25 cellular contexts compared by ENCODE assay signal in the genomic region with DNA sequence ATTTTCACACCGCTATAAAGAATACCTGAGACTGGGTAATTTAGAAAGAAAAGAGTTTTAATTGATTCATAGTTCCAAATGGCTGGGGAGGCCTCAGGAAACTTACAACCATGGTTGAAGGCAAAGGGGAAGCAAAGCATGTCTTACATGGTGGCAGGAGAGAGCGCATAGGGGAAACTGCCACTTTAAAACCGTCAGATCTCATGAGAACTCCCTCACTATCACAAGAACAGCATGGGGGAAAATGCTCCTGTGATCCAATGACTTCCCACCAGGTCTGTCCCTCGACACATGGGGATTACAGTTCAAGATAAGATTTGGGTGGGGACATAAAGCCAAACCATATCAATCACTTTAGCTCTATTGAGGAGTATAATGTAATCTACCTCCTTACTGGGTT. TPM values are rescaled to one million over a fixed set of nuclear protein-coding genes. Genes with fewer than 3 reads are reported as not detected.
"Had no signal": no experiment of that assay in that cellular context is flagged by ENCODE, and none has a peak within 500 bp of the region (broad histone marks: within the 10 kb centered on the region; RNA-seq: fewer than 3 reads in every experiment).

No MANE protein-coding gene starts in this region.

- H3K27me3 ChIP-seq: gastrocnemius medialis, ovary, tibial nerve, upper lobe of left lung had no signal

- H3K4me1 Mint-ChIP-seq: nephron progenitor cell had no signal

- H3K27ac Mint-ChIP-seq: effector memory CD8-positive, alpha-beta T cell; naive thymus-derived CD8-positive, alpha-beta T cell; nephron progenitor cell; stimulated activated naive B cell treated with anti-CD40 and anti-IgM and Interleukin-4, amounts not matched to agents 10 μg/mL and 1 μg/mL and 100 μg/mL, for 72 hours; stimulated activated naive CD8-positive, alpha-beta T cell treated with anti-CD3 and anti-CD28 coated beads, Interleukin-15, Interleukin-2, amounts not matched to agents 100 ng/mL and 50 ng/mL, for 24 hours had no signal

- ATAC-seq: effector memory CD8-positive, alpha-beta T cell; esophagus mucosa; gastrocnemius medialis; naive thymus-derived CD8-positive, alpha-beta T cell; psoas muscle; right cardiac atrium; stimulated activated naive B cell treated with anti-CD40 and anti-IgM and Interleukin-4, amounts not matched to agents 10 μg/mL and 1 μg/mL and 100 μg/mL, for 72 hours had no signal

- H3K36me3 Mint-ChIP-seq: naive thymus-derived CD8-positive, alpha-beta T cell; stimulated activated naive B cell treated with anti-CD40 and anti-IgM and Interleukin-4, amounts not matched to agents 10 μg/mL and 1 μg/mL and 100 μg/mL, for 72 hours had no signal

- H3K27me3 Mint-ChIP-seq: effector memory CD8-positive, alpha-beta T cell; naive thymus-derived CD8-positive, alpha-beta T cell; stimulated activated naive B cell treated with anti-CD40 and anti-IgM and Interleukin-4, amounts not matched to agents 10 μg/mL and 1 μg/mL and 100 μg/mL, for 72 hours; stimulated activated naive CD8-positive, alpha-beta T cell treated with anti-CD3 and anti-CD28 coated beads, Interleukin-15, Interleukin-2, amounts not matched to agents 100 ng/mL and 50 ng/mL, for 24 hours had no signal

- H3K9me3 ChIP-seq: gastrocnemius medialis, ovary, psoas muscle, thoracic aorta, tibial nerve, upper lobe of left lung had no signal

- H3K9me3 Mint-ChIP-seq: nephron progenitor cell had no signal

- H3K4me3 Mint-ChIP-seq: effector memory CD8-positive, alpha-beta T cell; naive thymus-derived CD8-positive, alpha-beta T cell; nephron progenitor cell; stimulated activated naive B cell treated with anti-CD40 and anti-IgM and Interleukin-4, amounts not matched to agents 10 μg/mL and 1 μg/mL and 100 μg/mL, for 72 hours; stimulated activated naive CD8-positive, alpha-beta T cell treated with anti-CD3 and anti-CD28 coated beads, Interleukin-15, Interleukin-2, amounts not matched to agents 100 ng/mL and 50 ng/mL, for 24 hours had no signal

- H3K36me3 ChIP-seq: gastrocnemius medialis, ovary, thoracic aorta, tibial nerve, upper lobe of left lung had no signal

- DNase-seq: cortex of kidney; effector memory CD8-positive, alpha-beta T cell; foreskin fibroblast; gastrocnemius medialis; head of caudate nucleus; nephron progenitor cell; occipital lobe; ovary; posterior cingulate gyrus; psoas muscle; right cardiac atrium; small intestine; stimulated activated CD4-positive, alpha-beta T cell treated with anti-CD3 and anti-CD28 coated beads, Interleukin-15, amount 100 ng/mL, for 24 hours; stimulated activated CD4-positive, alpha-beta T cell treated with anti-CD3 and anti-CD28 coated beads, Interleukin-2, amount 100 ng/mL, for 48 hours; stimulated activated naive B cell treated with anti-CD40 and anti-IgM and Interleukin-4, amounts not matched to agents 10 μg/mL and 1 μg/mL and 100 μg/mL, for 72 hours; upper lobe of left lung had no signal

- H3K4me1 ChIP-seq: gastrocnemius medialis, psoas muscle, tibial nerve, upper lobe of left lung had no signal

- H3K4me3 ChIP-seq: gastrocnemius medialis, ovary, psoas muscle, thoracic aorta, tibial nerve, upper lobe of left lung had no signal

- H3K27ac ChIP-seq: gastrocnemius medialis, ovary, psoas muscle, thoracic aorta, tibial nerve, upper lobe of left lung had no signal

RNA-seq across cellular contexts. Expression of gene ABCB11, which starts 53.5 kb away (rescaled TPM):
- total RNA-seq: dermis microvascular lymphatic vessel endothelial cell, esophagus mucosa, lung microvascular endothelial cell, myocyte, renal cortical epithelial cell, thoracic aorta had no signal
- polyA plus RNA-seq: naive thymus-derived CD8-positive, alpha-beta T cell had no signal
